ENCODE assay signal across 17 cellular contexts in genomic region chr2:43313642-43314017, GRCh38.
DNase-seq lines count a peak whose midpoint lies in the region; ATAC-seq and TF ChIP-seq lines count a peak whose summit lies in the region.
"Had no signal": no experiment of that assay in that cellular context is flagged by ENCODE, and none has a peak within 500 bp of the region (broad histone marks: within the 10 kb centered on the region; RNA-seq: fewer than 3 reads in every experiment).

No MANE protein-coding gene starts in this region.

- intact Hi-C loops in left ventricle myocardium superior (cut with micrococcal nuclease) (no loop called here), psoas muscle (cut with DNase I) (no loop called here), vagina (cut with DNase I) (no loop called here)

- no peaks in the 10 kb centered on the region for H4K20me1 ChIP-seq in SK-N-SH (ENCODE audit: insufficient read depth)
- no peaks in the 10 kb centered on the region for H4K20me1 ChIP-seq in GM23338 (replicated peaks; ENCODE audit: insufficient read depth)

- POLR2A ChIA-PET in SK-N-SH (lab: Yijun Ruan, JAX), result interaction anchor here (1.0 to 2.0 kb wide), 5 partner anchors 17 to 93 kb away, joined by 3 to 14 read pairs (median 8); partner anchors contain the start of gene ZFP36L2

- peaks cover 32% of the 10 kb centered on the region for H3F3A ChIP-seq in SK-N-SH (replicated peaks; ENCODE audit: insufficient read depth)
- H3F3A ChIP-seq in GM23338 (replicated peaks; ENCODE audit: low read depth), result no peaks in the 10 kb centered on the region

- no peak overlapping the region for H3K4me3 Mint-ChIP-seq in activated CD8-positive, alpha-beta memory T cell treated with anti-CD3 and anti-CD28 coated beads, Interleukin-2, amount 10 ng/mL, durations not matched to agents 7 days and 5 days
- no peak overlapping the region for H3K4me3 Mint-ChIP-seq in GM23338
- H3K4me3 Mint-ChIP-seq: activated T-cell treated with anti-CD3 and anti-CD28 coated beads, Interleukin-2, amount 50 U/mL, for 72 hours; mesothelial cell of epicardium had no signal

- 97% methylated on average over 6 of the region's 6 CpGs for WGBS in SK-N-SH (ENCODE audit: low lambda C conversion rate)
- 77 to 83% (median 81%) methylated on average over 6 of the region's 6 CpGs for WGBS in psoas muscle, 3 donors

- H3K79me2 ChIP-seq in SK-N-SH (ENCODE audit: insufficient read depth) (no peaks in the 10 kb centered on the region), GM23338 (replicated peaks; ENCODE audit: insufficient read depth) (no peaks in the 10 kb centered on the region)

- no peak for TF ChIP-seq RAD21 in SK-N-SH (IDR thresholded peaks at IDR 0.05; ENCODE audit: low read length)

- H3K9me3 ChIP-seq in SK-N-SH (no peaks in the 10 kb centered on the region), psoas muscle (no peaks in the 10 kb centered on the region), vagina (no peaks in the 10 kb centered on the region)
- H3K9me3 ChIP-seq: adrenal gland, ovary had no signal

- H3K9me2 ChIP-seq in SK-N-SH (no peaks in the 10 kb centered on the region), GM23338 (ENCODE audit: insufficient read depth) (no peaks in the 10 kb centered on the region)

- H3K27ac ChIP-seq in SK-N-SH (ENCODE audit: low read depth in 2 of 2, low read length in 1 of 2) (peak overlapping the region; percentile 47 to 98; a peak in 3 of 4 replicates), psoas muscle (peak overlapping the region; percentile 54), vagina (peak overlapping the region; percentile 72), GM23338 (ENCODE audit: low read depth) (no peak overlapping the region)

- peaks cover 17% of the 10 kb centered on the region for H3K4me1 Mint-ChIP-seq in activated CD8-positive, alpha-beta memory T cell treated with anti-CD3 and anti-CD28 coated beads, Interleukin-2, amount 10 ng/mL, durations not matched to agents 7 days and 5 days
- H3K4me1 Mint-ChIP-seq in GM23338, result no peaks in the 10 kb centered on the region

- DNase-seq in SK-N-SH (no peak), left ventricle myocardium superior (no peak), psoas muscle (no peak), vagina (ENCODE audit: extremely low spot score in 2 of 2) (no peak), UCSD-AML1 (lab: John Stamatoyannopoulos, UW; ENCODE audit: unreplicated experiment) (no peak), GM23338 (ENCODE audit: low spot score) (no peak)
- no peak for DNase-seq in activated CD8-positive, alpha-beta memory T cell treated with anti-CD3 and anti-CD28 coated beads, Interleukin-2, amount 10 ng/mL, durations not matched to agents 7 days and 5 days
- DNase-seq: 8988T; activated CD4-positive, alpha-beta T cell treated with anti-CD3 and anti-CD28 coated beads, Interleukin-2, amount 50 U/mL, for 1 hour; activated T-cell treated with anti-CD3 and anti-CD28 coated beads, Interleukin-2, amount 50 U/mL, for 72 hours; adrenal gland; GF-D8; NCI-H1694 treated with DMSO at 0.1 percent for 48 hours; RPMI8226 had no signal

- H2AFZ ChIP-seq in SK-N-SH (ENCODE audit: low read depth) (no peak overlapping the region), GM23338 (no peak overlapping the region)

- H3K27me3 Mint-ChIP-seq in activated CD8-positive, alpha-beta memory T cell treated with anti-CD3 and anti-CD28 coated beads, Interleukin-2, amount 10 ng/mL, durations not matched to agents 7 days and 5 days, result no peaks in the 10 kb centered on the region
- no peaks in the 10 kb centered on the region for H3K27me3 Mint-ChIP-seq in GM23338 (ENCODE audit: insufficient read depth, low read depth, poor library complexity)

- peaks cover 18% of the 10 kb centered on the region for H3K36me3 Mint-ChIP-seq in activated CD8-positive, alpha-beta memory T cell treated with anti-CD3 and anti-CD28 coated beads, Interleukin-2, amount 10 ng/mL, durations not matched to agents 7 days and 5 days
- H3K36me3 Mint-ChIP-seq in GM23338 (ENCODE audit: low read depth), result no peaks in the 10 kb centered on the region
- H3K36me3 Mint-ChIP-seq: mesothelial cell of epicardium had no signal

- no peak for TF ChIP-seq POLR2A in vagina (IDR thresholded peaks at IDR 0.05)

- ATAC-seq in SK-N-SH treated with all-trans-retinoic acid at 6 μM for 48 hours (no peak; the same call in 2 of the 3 replicates), left ventricle myocardium superior (peak; percentile 22), psoas muscle (peak; percentile 20 to 50 (median 38)), GM23338 (no peak)
- no peak for ATAC-seq in activated CD8-positive, alpha-beta memory T cell treated with anti-CD3 and anti-CD28 coated beads, Interleukin-2, amount 10 ng/mL, durations not matched to agents 7 days and 5 days
- ATAC-seq: activated T-cell treated with anti-CD3 and anti-CD28 coated beads, Interleukin-2, amount 50 U/mL, for 72 hours had no signal

- peaks cover 0 to 3% of the 10 kb centered on the region in 2 experiments for H3K36me3 ChIP-seq in SK-N-SH (replicated peaks in 1 of 2; ENCODE audit: control insufficient read depth in 1 of 2, insufficient read depth in 2 of 2, low read length in 1 of 2)
- no peaks in the 10 kb centered on the region for H3K36me3 ChIP-seq in psoas muscle (ENCODE audit: insufficient read depth in 1 of 2, low read depth in 1 of 2)
- H3K36me3 ChIP-seq in vagina, result no peaks in the 10 kb centered on the region
- H3K36me3 ChIP-seq in GM23338 (ENCODE audit: insufficient read depth), result no peaks in the 10 kb centered on the region
- H3K36me3 ChIP-seq: adrenal gland, ovary had no signal

- TF ChIP-seq CTCF in SK-N-SH (IDR thresholded peaks at IDR 0.05), result no peak
- TF ChIP-seq CTCF in psoas muscle (IDR thresholded peaks at IDR 0.05), result no peak
- TF ChIP-seq CTCF in vagina (IDR thresholded peaks at IDR 0.05), result no peak
- no peak for TF ChIP-seq CTCF in GM23338 (conservative IDR thresholded peaks at IDR 0.05; ENCODE audit: low read depth in 2 of 2)

- no peak for TF ChIP-seq EP300 in SK-N-SH (IDR thresholded peaks at IDR 0.05; ENCODE audit: borderline replicate concordance in 1 of 2, low read depth in 1 of 2, low read length in 1 of 2)

- H3K4me2 ChIP-seq in SK-N-SH (peak overlapping the region; percentile 35), GM23338 (no peak overlapping the region)

- H3K9ac ChIP-seq in SK-N-SH, result no peak overlapping the region

- H3K4me3 ChIP-seq in SK-N-SH (ENCODE audit: low read depth in 2 of 2, low read length in 1 of 2) (no peak overlapping the region), psoas muscle (no peak overlapping the region), vagina (no peak overlapping the region), GM23338 (no peak overlapping the region)
- H3K4me3 ChIP-seq: adrenal gland, ovary had no signal

- no peaks in the 10 kb centered on the region for H3K9me3 Mint-ChIP-seq in activated CD8-positive, alpha-beta memory T cell treated with anti-CD3 and anti-CD28 coated beads, Interleukin-2, amount 10 ng/mL, durations not matched to agents 7 days and 5 days (ENCODE audit: low read depth)
- no peaks in the 10 kb centered on the region for H3K9me3 Mint-ChIP-seq in GM23338
- H3K9me3 Mint-ChIP-seq: activated T-cell treated with anti-CD3 and anti-CD28 coated beads, Interleukin-2, amount 50 U/mL, for 72 hours had no signal

- no peak overlapping the region for H3K27ac Mint-ChIP-seq in activated CD8-positive, alpha-beta memory T cell treated with anti-CD3 and anti-CD28 coated beads, Interleukin-2, amount 10 ng/mL, durations not matched to agents 7 days and 5 days
- no peak overlapping the region for H3K27ac Mint-ChIP-seq in GM23338

- CTCF ChIA-PET in SK-N-SH (lab: Yijun Ruan, JAX), result interaction anchor here (0.7 to 3.6 kb wide), 17 partner anchors 17 to 486 kb away, joined by 3 to 21 read pairs (median 4); no protein-coding TSS in a partner anchor
- CTCF ChIA-PET in activated CD8-positive, alpha-beta memory T cell treated with anti-CD3 and anti-CD28 coated beads, Interleukin-2, amount 10 ng/mL, durations not matched to agents 7 days and 5 days (lab: Charles Lee), result no interaction called here

- peaks cover 17 to 28% of the 10 kb centered on the region in 2 experiments for H3K4me1 ChIP-seq in SK-N-SH (ENCODE audit: control insufficient read depth in 1 of 2, insufficient read depth in 2 of 2, low read depth in 1 of 2, low read length in 1 of 2)
- peaks cover 27% of the 10 kb centered on the region for H3K4me1 ChIP-seq in psoas muscle
- peaks cover 30% of the 10 kb centered on the region for H3K4me1 ChIP-seq in vagina
- no peaks in the 10 kb centered on the region for H3K4me1 ChIP-seq in GM23338 (ENCODE audit: insufficient read depth)

- H3K27me3 ChIP-seq in SK-N-SH (ENCODE audit: insufficient read depth) (no peaks in the 10 kb centered on the region), psoas muscle (ENCODE audit: insufficient read depth in 3 of 3, low read length in 2 of 3) (no peaks in the 10 kb centered on the region), vagina (no peaks in the 10 kb centered on the region), GM23338 (ENCODE audit: insufficient read depth) (no peaks in the 10 kb centered on the region)
- H3K27me3 ChIP-seq: adrenal gland, ovary had no signal

TF ChIP-seq in SK-N-SH, 30 proteins besides CTCF, POLR2A, EP300 and RAD21:
- TF ChIP-seq NFIC (IDR thresholded peaks at IDR 0.05; ENCODE audit: borderline replicate concordance), result no peak
- TF ChIP-seq FOXM1 (IDR thresholded peaks at IDR 0.05; ENCODE audit: low read depth), result 0 out of 2 replicates have a peak, but pooled peaks have one; percentile 22
TF ChIP-seq in SK-N-SH: peak in this region for 1.

TF ChIP-seq in GM23338, 12 proteins besides CTCF, POLR2A, EP300 and RAD21 (continues in another document):
- no peak for TF ChIP-seq CREB1 (CRISPR knock-in tag; IDR thresholded peaks at IDR 0.05; ENCODE audit: low read depth)
- no peak for TF ChIP-seq JUNB (IDR thresholded peaks at IDR 0.05; ENCODE audit: unreplicated experiment)

Comparison
In these comparisons a context has a peak if more than half of its experiments do, and no peak if none do; other contexts are left out.
1. ATAC-seq: peak in left ventricle myocardium superior (single experiment) and psoas muscle (4 of 4); none in SK-N-SH treated with all-trans-retinoic acid at 6 μM for 48 hours (single experiment), activated CD8-positive, alpha-beta memory T cell treated with anti-CD3 and anti-CD28 coated beads, Interleukin-2, amount 10 ng/mL, durations not matched to agents 7 days and 5 days (single experiment) and GM23338 (single experiment).